In genomic region chr19:2061093-2061935, GRCh38 we compare ENCODE assay signal across 8 cellular contexts. TPM values are rescaled to one million over a fixed set of nuclear protein-coding genes. Genes with fewer than 3 reads are reported as not detected.
DNase-seq lines count a peak whose midpoint lies in the region; ATAC-seq and TF ChIP-seq lines count a peak whose summit lies in the region.

No MANE protein-coding gene starts in this region.

- peak overlapping the region; percentile 98 for H3K27ac ChIP-seq in colonic mucosa

- peak overlapping the region; percentile 92 to 99 for H3K9ac ChIP-seq in colonic mucosa (ENCODE audit: low read depth in 2 of 2, low read length in 2 of 2)

- CTCF ChIA-PET in BJ (lab: Yijun Ruan, JAX) = interaction anchor here (0.6 to 2.6 kb wide), 3 partner anchors 36 to 55 kb away, joined by 3 to 16 read pairs (median 4); no protein-coding TSS in a partner anchor

- peaks cover 21% of the 10 kb centered on the region for H3K4me1 ChIP-seq in colonic mucosa

- H3K36me3 ChIP-seq in BJ (ENCODE audit: control insufficient read depth, insufficient read depth, low read length) = no peaks in the 10 kb centered on the region
- no peaks in the 10 kb centered on the region for H3K36me3 ChIP-seq in colonic mucosa

- peak overlapping the region; percentile 44 for H3K4me3 ChIP-seq in BJ (ENCODE audit: low read depth, low read length)
- H3K4me3 ChIP-seq in colonic mucosa = peak overlapping the region; percentile 56

- peak; percentile 78 for DNase-seq in BJ (ENCODE audit: low read depth)
- DNase-seq in GM19240 (ENCODE audit: insufficient read length, low spot score) = peak; percentile 95
- peak; percentile 93 for DNase-seq in NCI-H524 treated with DMSO at 0.1 percent for 48 hours (lab: John Stamatoyannopoulos, UW)
- DNase-seq in activated CD4-positive, alpha-beta T cell treated with anti-CD3 and anti-CD28 coated beads for 48 hours = peak; percentile 100
- peak; percentile 99 for DNase-seq in colonic mucosa
- DNase-seq in left colon = peak; percentile 99 to 100
- DNase-seq in stimulated activated CD4-positive, alpha-beta T cell treated with anti-CD3 and anti-CD28 coated beads, Interleukin-1b, Interleukin-23, amount 100 ng/mL, for 4 hours (ENCODE audit: low read depth in 2 of 2) = peak; percentile 99

- H3K27me3 ChIP-seq in BJ (ENCODE audit: control insufficient read depth, insufficient read depth, low read length) (no peaks in the 10 kb centered on the region), colonic mucosa (no peaks in the 10 kb centered on the region)

- H3K9me3 ChIP-seq in colonic mucosa = no peaks in the 10 kb centered on the region

- peak; percentile 49 for ATAC-seq in HG03457 (IDR thresholded peaks at IDR 0.05; ENCODE audit: unreplicated experiment)
- peak; percentile 68 for ATAC-seq in left colon

- intact Hi-C loops in colonic mucosa (cut with DNase I) = no loop called here
- intact Hi-C loops in left colon (cut with DNase I, micrococcal nuclease) = no loop called here

- POLR2A ChIA-PET in BJ (lab: Charles Lee) = no interaction called here

- TF ChIP-seq CTCF in BJ (IDR thresholded peaks at IDR 0.05; ENCODE audit: insufficient read depth, low read depth, low read length) (no peak), colonic mucosa (IDR thresholded peaks at IDR 0.05) (no peak)

RNA-seq across cellular contexts. Expression of gene MKNK2, which starts 10.3 kb away (rescaled TPM):
- polyA plus RNA-seq in BJ (2011; rRNA removed) = 71.9 and 108 TPM in 2 replicates
- 93.7 and 119 TPM in 2 replicates for polyA minus RNA-seq in BJ (2011; rRNA and poly(A)+ RNA removed)
- 100 to 1,000 TPM; 358 to 589 TPM for total RNA-seq in colonic mucosa
- total RNA-seq in left colon = 100 to 1,000 TPM; 242 to 319 TPM

RNA-seq across cellular contexts. Expression of gene MOB3A, which starts 34.8 kb away (rescaled TPM):
- polyA plus RNA-seq in BJ (2011; rRNA removed) = 34.5 and 50.5 TPM in 2 replicates
- polyA minus RNA-seq in BJ (2011; rRNA and poly(A)+ RNA removed) = 56.1 and 73.3 TPM in 2 replicates
- total RNA-seq in colonic mucosa = 10 to 100 TPM; 40.0 to 40.5 TPM
- 10 to 100 TPM; 37.9 to 48.4 TPM for total RNA-seq in left colon

RNA-seq across cellular contexts. Expression of gene IZUMO4, which starts 35.4 kb away (rescaled TPM):
- polyA plus RNA-seq in BJ (2011; rRNA removed) = 0.76 and 1.3 TPM in 2 replicates
- polyA minus RNA-seq in BJ (2011; rRNA and poly(A)+ RNA removed) = 0.24 TPM in 1 of 2 replicates, not detected in the other
- total RNA-seq in colonic mucosa (1 to 10 TPM; 2.1 to 4.5 TPM), left colon (1 to 10 TPM; 2.1 to 2.3 TPM)

RNA-seq across cellular contexts. Expression of gene BTBD2, which starts 45.8 kb away (rescaled TPM):
- 22.3 and 39.3 TPM in 2 replicates for polyA plus RNA-seq in BJ (2011; rRNA removed)
- 28.2 and 37.7 TPM in 2 replicates for polyA minus RNA-seq in BJ (2011; rRNA and poly(A)+ RNA removed)
- total RNA-seq in colonic mucosa = 10 to 100 TPM; 74.5 to 81.5 TPM
- 10 to 100 TPM; 73.1 to 73.7 TPM for total RNA-seq in left colon

Comparison
In these comparisons a context has a peak if more than half of its experiments do, and no peak if none do; other contexts are left out.
1. Peak in every context shown above with its lines: DNase-seq, ATAC-seq, H3K4me3 ChIP-seq and H3K27ac ChIP-seq.